In the genomic region with DNA sequence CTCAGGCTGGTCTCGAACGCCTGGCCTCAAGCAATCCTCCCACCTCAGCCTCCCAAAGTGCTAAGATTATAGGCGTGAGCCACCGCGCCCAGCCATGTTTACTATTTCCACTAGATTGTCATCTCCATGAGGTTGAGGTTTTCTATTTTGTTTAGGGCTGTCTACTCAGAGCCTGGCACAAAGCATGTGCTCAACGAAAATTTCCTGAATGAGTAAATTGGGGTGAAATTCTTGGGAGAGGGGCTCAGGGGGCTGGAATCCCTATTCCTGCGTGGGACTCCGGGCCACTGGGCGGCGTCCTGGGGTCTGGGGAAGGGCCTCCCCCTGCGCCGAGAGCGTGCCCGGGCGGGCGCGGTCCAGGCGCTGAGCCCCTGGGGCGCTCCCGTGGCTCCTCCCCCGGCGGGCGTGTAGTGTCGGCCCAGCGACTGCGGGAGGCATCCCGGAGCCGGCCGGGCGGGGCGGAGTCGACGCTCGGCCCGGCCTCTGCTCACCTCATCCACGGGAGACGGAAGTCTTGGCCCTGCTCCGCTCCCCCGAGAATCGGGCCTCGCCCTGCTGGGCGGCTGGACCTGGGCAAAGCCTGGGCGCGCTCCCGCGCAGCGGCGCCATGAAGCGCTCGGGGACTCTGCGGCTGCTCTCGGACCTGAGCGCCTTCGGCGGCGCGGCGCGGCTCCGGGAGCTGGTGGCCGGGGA, we compare ENCODE assay signal across 8 cellular contexts. TPM values are rescaled to one million over a fixed set of nuclear protein-coding genes. Genes with fewer than 3 reads are reported as not detected.
DNase-seq lines count a peak whose midpoint lies in the region; ATAC-seq and TF ChIP-seq lines count a peak whose summit lies in the region.

A gene (plus strand): TSS at position 482 of the 693 bp plus-strand sequence. CDS start 126 bp downstream, at position 608.

- CTCF ChIA-PET in AG04449 (lab: Yijun Ruan, JAX) = interaction anchor here (1.0 to 11.7 kb wide), 5 partner anchors 9 to 226 kb away, joined by 3 to 188 read pairs (median 3); no protein-coding TSS in a partner anchor

- peak; percentile 23 for DNase-seq in AG04449 (ENCODE audit: low read depth, low spot score)
- peak; percentile 90 for DNase-seq in NCI-H2227 (lab: John Stamatoyannopoulos, UW; ENCODE audit: unreplicated experiment)
- DNase-seq in cerebellar cortex (ENCODE audit: low spot score) = peak; percentile 77
- peak; percentile 56 for DNase-seq in kidney epithelial cell (ENCODE audit: low read depth)
- DNase-seq in stimulated activated CD4-positive, alpha-beta T cell treated with anti-CD3 and anti-CD28 coated beads, Interleukin-1b, Interleukin-23, amount 100 ng/mL, for 1 hour (ENCODE audit: low read depth in 2 of 2) = peak; percentile 66 to 76

- peak within 1 kb of the TSS; percentile 81 for H3K4me3 ChIP-seq in AG04449 (ENCODE audit: low read depth, low read length)
- H3K4me3 ChIP-seq in kidney epithelial cell (ENCODE audit: low read depth, low read length) = peak within 1 kb of the TSS; percentile 79

- TF ChIP-seq CTCF in AG04449 (IDR thresholded peaks at IDR 0.05; ENCODE audit: insufficient read depth, low read length, missing control alignments) = no peak
- TF ChIP-seq CTCF in kidney epithelial cell (IDR thresholded peaks at IDR 0.05; ENCODE audit: insufficient read depth, low read length, poor library complexity, severe bottlenecking) = no peak

- H3K27me3 ChIP-seq in kidney epithelial cell (ENCODE audit: control insufficient read depth, insufficient read depth, low read length) = no peaks in the 10 kb centered on the region

- POLR2A ChIA-PET in AG04449 (lab: Yijun Ruan, JAX) = no interaction called here

- ATAC-seq in GM18867 (IDR thresholded peaks at IDR 0.05; ENCODE audit: unreplicated experiment) = peak; percentile 95
- peak; percentile 92 for ATAC-seq in HG03103 (IDR thresholded peaks at IDR 0.05; ENCODE audit: low read depth, unreplicated experiment)
- peak; percentile 99 for ATAC-seq in activated CD4-positive, CD25-positive, alpha-beta regulatory T cell treated with anti-CD3 and anti-CD28 coated beads, Interleukin-2, amount 50 U/mL, for 24 hours

- H3K36me3 ChIP-seq in kidney epithelial cell (ENCODE audit: control insufficient read depth, insufficient read depth, low read length) = no peaks in the 10 kb centered on the region

RNA-seq across cellular contexts. Expression of the gene that starts here (rescaled TPM):
- total RNA-seq in kidney epithelial cell = 31.5 and 33.0 TPM in 2 replicates

Comparison
In these comparisons a context has a peak if more than half of its experiments do, and no peak if none do; other contexts are left out.
1. Peak in every context shown above with its lines: DNase-seq, ATAC-seq and H3K4me3 ChIP-seq.
2. DNase-seq: peak in every context shown above with its lines; median percentile 90 in NCI-H2227; 77 in cerebellar cortex; 71 in stimulated activated CD4-positive, alpha-beta T cell treated with anti-CD3 and anti-CD28 coated beads, Interleukin-1b, Interleukin-23, amount 100 ng/mL, for 1 hour; 56 in kidney epithelial cell; 23 in AG04449.